ENCODE assay signal across 1 cellular context in genomic region chr4:70705146-70705855, GRCh38.
TF ChIP-seq lines count a peak whose summit lies in the region.

No MANE protein-coding gene starts in this region.

TF ChIP-seq in H1, 55 proteins besides CTCF, POLR2A, EP300 and RAD21 (continued from another document):
- TF ChIP-seq RBBP5 (IDR thresholded peaks at IDR 0.05; ENCODE audit: borderline replicate concordance, low read depth, low read length), result 0 out of 2 replicates have a peak, but pooled peaks have one; percentile 8
- TF ChIP-seq PHF8 (conservative IDR thresholded peaks at IDR 0.05; ENCODE audit: low read depth, low read length), result peak; percentile 69
- no peak for TF ChIP-seq TBP (IDR thresholded peaks at IDR 0.05; ENCODE audit: low read depth, low read length)
- no peak for TF ChIP-seq NRF1 (IDR thresholded peaks at IDR 0.05; ENCODE audit: low read depth, low read length)
- TF ChIP-seq KDM1A (IDR thresholded peaks at IDR 0.05; ENCODE audit: borderline replicate concordance, low read length), result no peak
- TF ChIP-seq SIN3A (conservative IDR thresholded peaks at IDR 0.05 in 1 of 2, IDR thresholded peaks at IDR 0.05 in 1 of 2; ENCODE audit: low read depth in 1 of 2, low read length in 2 of 2), result peak in 1 of 2 experiments; percentile 36; a peak in 2 of 4 replicates
- no peak for TF ChIP-seq BACH1 (IDR thresholded peaks at IDR 0.05; ENCODE audit: low read length)
- TF ChIP-seq, protein P1, sequence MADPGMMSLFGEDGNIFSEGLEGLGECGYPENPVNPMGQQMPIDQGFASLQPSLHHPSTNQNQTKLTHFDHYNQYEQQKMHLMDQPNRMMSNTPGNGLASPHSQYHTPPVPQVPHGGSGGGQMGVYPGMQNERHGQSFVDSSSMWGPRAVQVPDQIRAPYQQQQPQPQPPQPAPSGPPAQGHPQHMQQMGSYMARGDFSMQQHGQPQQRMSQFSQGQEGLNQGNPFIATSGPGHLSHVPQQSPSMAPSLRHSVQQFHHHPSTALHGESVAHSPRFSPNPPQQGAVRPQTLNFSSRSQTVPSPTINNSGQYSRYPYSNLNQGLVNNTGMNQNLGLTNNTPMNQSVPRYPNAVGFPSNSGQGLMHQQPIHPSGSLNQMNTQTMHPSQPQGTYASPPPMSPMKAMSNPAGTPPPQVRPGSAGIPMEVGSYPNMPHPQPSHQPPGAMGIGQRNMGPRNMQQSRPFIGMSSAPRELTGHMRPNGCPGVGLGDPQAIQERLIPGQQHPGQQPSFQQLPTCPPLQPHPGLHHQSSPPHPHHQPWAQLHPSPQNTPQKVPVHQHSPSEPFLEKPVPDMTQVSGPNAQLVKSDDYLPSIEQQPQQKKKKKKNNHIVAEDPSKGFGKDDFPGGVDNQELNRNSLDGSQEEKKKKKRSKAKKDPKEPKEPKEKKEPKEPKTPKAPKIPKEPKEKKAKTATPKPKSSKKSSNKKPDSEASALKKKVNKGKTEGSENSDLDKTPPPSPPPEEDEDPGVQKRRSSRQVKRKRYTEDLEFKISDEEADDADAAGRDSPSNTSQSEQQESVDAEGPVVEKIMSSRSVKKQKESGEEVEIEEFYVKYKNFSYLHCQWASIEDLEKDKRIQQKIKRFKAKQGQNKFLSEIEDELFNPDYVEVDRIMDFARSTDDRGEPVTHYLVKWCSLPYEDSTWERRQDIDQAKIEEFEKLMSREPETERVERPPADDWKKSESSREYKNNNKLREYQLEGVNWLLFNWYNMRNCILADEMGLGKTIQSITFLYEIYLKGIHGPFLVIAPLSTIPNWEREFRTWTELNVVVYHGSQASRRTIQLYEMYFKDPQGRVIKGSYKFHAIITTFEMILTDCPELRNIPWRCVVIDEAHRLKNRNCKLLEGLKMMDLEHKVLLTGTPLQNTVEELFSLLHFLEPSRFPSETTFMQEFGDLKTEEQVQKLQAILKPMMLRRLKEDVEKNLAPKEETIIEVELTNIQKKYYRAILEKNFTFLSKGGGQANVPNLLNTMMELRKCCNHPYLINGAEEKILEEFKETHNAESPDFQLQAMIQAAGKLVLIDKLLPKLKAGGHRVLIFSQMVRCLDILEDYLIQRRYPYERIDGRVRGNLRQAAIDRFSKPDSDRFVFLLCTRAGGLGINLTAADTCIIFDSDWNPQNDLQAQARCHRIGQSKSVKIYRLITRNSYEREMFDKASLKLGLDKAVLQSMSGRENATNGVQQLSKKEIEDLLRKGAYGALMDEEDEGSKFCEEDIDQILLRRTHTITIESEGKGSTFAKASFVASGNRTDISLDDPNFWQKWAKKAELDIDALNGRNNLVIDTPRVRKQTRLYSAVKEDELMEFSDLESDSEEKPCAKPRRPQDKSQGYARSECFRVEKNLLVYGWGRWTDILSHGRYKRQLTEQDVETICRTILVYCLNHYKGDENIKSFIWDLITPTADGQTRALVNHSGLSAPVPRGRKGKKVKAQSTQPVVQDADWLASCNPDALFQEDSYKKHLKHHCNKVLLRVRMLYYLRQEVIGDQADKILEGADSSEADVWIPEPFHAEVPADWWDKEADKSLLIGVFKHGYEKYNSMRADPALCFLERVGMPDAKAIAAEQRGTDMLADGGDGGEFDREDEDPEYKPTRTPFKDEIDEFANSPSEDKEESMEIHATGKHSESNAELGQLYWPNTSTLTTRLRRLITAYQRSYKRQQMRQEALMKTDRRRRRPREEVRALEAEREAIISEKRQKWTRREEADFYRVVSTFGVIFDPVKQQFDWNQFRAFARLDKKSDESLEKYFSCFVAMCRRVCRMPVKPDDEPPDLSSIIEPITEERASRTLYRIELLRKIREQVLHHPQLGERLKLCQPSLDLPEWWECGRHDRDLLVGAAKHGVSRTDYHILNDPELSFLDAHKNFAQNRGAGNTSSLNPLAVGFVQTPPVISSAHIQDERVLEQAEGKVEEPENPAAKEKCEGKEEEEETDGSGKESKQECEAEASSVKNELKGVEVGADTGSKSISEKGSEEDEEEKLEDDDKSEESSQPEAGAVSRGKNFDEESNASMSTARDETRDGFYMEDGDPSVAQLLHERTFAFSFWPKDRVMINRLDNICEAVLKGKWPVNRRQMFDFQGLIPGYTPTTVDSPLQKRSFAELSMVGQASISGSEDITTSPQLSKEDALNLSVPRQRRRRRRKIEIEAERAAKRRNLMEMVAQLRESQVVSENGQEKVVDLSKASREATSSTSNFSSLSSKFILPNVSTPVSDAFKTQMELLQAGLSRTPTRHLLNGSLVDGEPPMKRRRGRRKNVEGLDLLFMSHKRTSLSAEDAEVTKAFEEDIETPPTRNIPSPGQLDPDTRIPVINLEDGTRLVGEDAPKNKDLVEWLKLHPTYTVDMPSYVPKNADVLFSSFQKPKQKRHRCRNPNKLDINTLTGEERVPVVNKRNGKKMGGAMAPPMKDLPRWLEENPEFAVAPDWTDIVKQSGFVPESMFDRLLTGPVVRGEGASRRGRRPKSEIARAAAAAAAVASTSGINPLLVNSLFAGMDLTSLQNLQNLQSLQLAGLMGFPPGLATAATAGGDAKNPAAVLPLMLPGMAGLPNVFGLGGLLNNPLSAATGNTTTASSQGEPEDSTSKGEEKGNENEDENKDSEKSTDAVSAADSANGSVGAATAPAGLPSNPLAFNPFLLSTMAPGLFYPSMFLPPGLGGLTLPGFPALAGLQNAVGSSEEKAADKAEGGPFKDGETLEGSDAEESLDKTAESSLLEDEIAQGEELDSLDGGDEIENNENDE (IDR thresholded peaks at IDR 0.05; ENCODE audit: insufficient replicate concordance, low read length), result no peak
